In genomic region chr7:29228289-29229011, GRCh38 we compare ENCODE assay signal across 1 cellular context.
TF ChIP-seq lines count a peak whose summit lies in the region.

No MANE protein-coding gene starts in this region.

TF ChIP-seq in HepG2, 621 proteins besides CTCF, POLR2A, EP300 and RAD21 (continued from another document and continues in another):
- TF ChIP-seq ZNF770 (CRISPR knock-in tag; IDR thresholded peaks at IDR 0.05) (no peak), HCFC1 (IDR thresholded peaks at IDR 0.05; ENCODE audit: low read depth, low read length) (no peak), TBX2 (CRISPR knock-in tag; IDR thresholded peaks at IDR 0.05; ENCODE audit: borderline replicate concordance) (peak; percentile 83), ZNF609 (CRISPR knock-in tag; IDR thresholded peaks at IDR 0.05; ENCODE audit: borderline replicate concordance) (peak; percentile 84; the same call in 1 of the 2 replicates), ZNF598 (CRISPR knock-in tag; IDR thresholded peaks at IDR 0.05; ENCODE audit: borderline replicate concordance) (no peak), MTA3 (CRISPR knock-in tag; IDR thresholded peaks at IDR 0.05) (no peak), ARHGAP35 (CRISPR knock-in tag; IDR thresholded peaks at IDR 0.05; ENCODE audit: borderline replicate concordance) (no peak), MED1 (CRISPR knock-in tag; IDR thresholded peaks at IDR 0.05) (peak; percentile 94), ZBTB14 (CRISPR knock-in tag; IDR thresholded peaks at IDR 0.05) (no peak), ZNF337 (CRISPR knock-in tag; IDR thresholded peaks at IDR 0.05; ENCODE audit: borderline replicate concordance, low read depth) (no peak), ZMYM2 (CRISPR knock-in tag; IDR thresholded peaks at IDR 0.05) (peak; percentile 49; the same call in 1 of the 2 replicates), DMTF1 (CRISPR knock-in tag; IDR thresholded peaks at IDR 0.05) (no peak), HDAC1 (CRISPR knock-in tag; IDR thresholded peaks at IDR 0.05) (peak; percentile 87), ZNF781 (CRISPR knock-in tag; IDR thresholded peaks at IDR 0.05; ENCODE audit: borderline replicate concordance, not compliant biosample characterization) (peak; percentile 50), POLR2AphosphoS2 (IDR thresholded peaks at IDR 0.05; ENCODE audit: low read depth, low read length) (no peak), ZNF281 (CRISPR knock-in tag; IDR thresholded peaks at IDR 0.05; ENCODE audit: borderline replicate concordance) (peak; percentile 71; the same call in 1 of the 2 replicates), ZNF407 (CRISPR knock-in tag; IDR thresholded peaks at IDR 0.05; ENCODE audit: not compliant biosample characterization) (no peak), ARID3A (IDR thresholded peaks at IDR 0.05; ENCODE audit: low read depth, low read length) (peak; percentile 99), HOXA5 (CRISPR knock-in tag; IDR thresholded peaks at IDR 0.05) (peak; percentile 54; the same call in 1 of the 2 replicates), ZSCAN31 (CRISPR knock-in tag; IDR thresholded peaks at IDR 0.05; ENCODE audit: low read depth) (no peak), ZMAT5 (CRISPR knock-in tag; IDR thresholded peaks at IDR 0.05; ENCODE audit: borderline replicate concordance, low read depth) (no peak), CBX1 (IDR thresholded peaks at IDR 0.05; ENCODE audit: low read depth) (no peak), SAFB2 (CRISPR knock-in tag; IDR thresholded peaks at IDR 0.05; ENCODE audit: borderline replicate concordance, low read depth) (no peak), MIER3 (CRISPR knock-in tag; IDR thresholded peaks at IDR 0.05; ENCODE audit: borderline replicate concordance) (peak; percentile 77; the same call in 1 of the 2 replicates), HOXA3 (CRISPR knock-in tag; IDR thresholded peaks at IDR 0.05) (peak; percentile 84), KAT7 (CRISPR knock-in tag; IDR thresholded peaks at IDR 0.05; ENCODE audit: borderline replicate concordance) (no peak), CEBPG (CRISPR knock-in tag; IDR thresholded peaks at IDR 0.05) (peak; percentile 91), GPBP1L1 (CRISPR knock-in tag; IDR thresholded peaks at IDR 0.05) (no peak)
